ENCODE assay signal across 33 cellular contexts in genomic region chrX:11273544-11273943, GRCh38. TPM values are rescaled to one million over a fixed set of nuclear protein-coding genes. Genes with fewer than 3 reads are reported as not detected.
DNase-seq lines count a peak whose midpoint lies in the region; ATAC-seq, FAIRE-seq and TF ChIP-seq lines count a peak whose summit lies in the region.
"Had no signal": no experiment of that assay in that cellular context is flagged by ENCODE, and none has a peak within 500 bp of the region (broad histone marks: within the 10 kb centered on the region; RNA-seq: fewer than 3 reads in every experiment).

No MANE protein-coding gene starts in this region.

- H3K9ac ChIP-seq in mammary epithelial cell (ENCODE audit: insufficient read depth, low read length), result no peak overlapping the region
- H3K9ac ChIP-seq in fibroblast of lung (ENCODE audit: insufficient read depth, low read length), result no peak overlapping the region
- H3K9ac ChIP-seq: BLaER1 treated with 17β-estradiol and CSF1 and Interleukin-3, amounts not matched to agents 10 nM and 100 nM had no signal

- no peaks in the 10 kb centered on the region for H3K36me3 ChIP-seq in mammary epithelial cell (ENCODE audit: insufficient read depth, low read length)
- H3K36me3 ChIP-seq in fibroblast of lung (ENCODE audit: control insufficient read depth, insufficient read depth, low read length), result no peaks in the 10 kb centered on the region
- H3K36me3 ChIP-seq in WERI-Rb-1, result no peaks in the 10 kb centered on the region
- H3K36me3 ChIP-seq: BLaER1 treated with 17β-estradiol and CSF1 and Interleukin-3, amounts not matched to agents 10 nM and 100 nM; esophagus squamous epithelium; neutrophil; tibial nerve had no signal

- no peak overlapping the region for H3K27ac ChIP-seq in mammary epithelial cell (ENCODE audit: insufficient read depth, low read depth, low read length)
- H3K27ac ChIP-seq in fibroblast of lung (ENCODE audit: insufficient read depth, low read length), result no peak overlapping the region
- no peak overlapping the region for H3K27ac ChIP-seq in WERI-Rb-1
- H3K27ac ChIP-seq: BLaER1 treated with 17β-estradiol and CSF1 and Interleukin-3, amounts not matched to agents 10 nM and 100 nM; esophagus squamous epithelium; neutrophil; tibial nerve had no signal

- BruUV-seq in mammary epithelial cell (replicated peaks; lab: Mats Ljungman, UMichigan) (no TSS peak), MCF 10A (replicated peaks; lab: Mats Ljungman, UMichigan) (no TSS peak)

- H3K4me3 Mint-ChIP-seq in MCF 10A (ENCODE audit: unreplicated experiment) (no peak overlapping the region), osteocyte (ENCODE audit: unreplicated experiment) (no peak overlapping the region)
- H3K4me3 Mint-ChIP-seq: activated CD4-positive, alpha-beta memory T cell treated with anti-CD3 and anti-CD28 coated beads for 36 hours; mesothelial cell of epicardium; naive B cell had no signal

- no peaks in the 10 kb centered on the region for H3K4me1 Mint-ChIP-seq in MCF 10A (ENCODE audit: insufficient read depth, unreplicated experiment)
- no peaks in the 10 kb centered on the region for H3K4me1 Mint-ChIP-seq in osteocyte (ENCODE audit: unreplicated experiment)
- H3K4me1 Mint-ChIP-seq: mesothelial cell of epicardium, naive B cell had no signal

- intact Hi-C loops in mammary epithelial cell (cut with micrococcal nuclease), result loop anchor here (10.0 kb wide), 1 partner anchor 89 kb away; no protein-coding TSS in a partner anchor
- intact Hi-C loops in MCF 10A (cut with micrococcal nuclease), result no loop called here

- CTCF ChIA-PET in mammary epithelial cell (lab: Charles Lee; ENCODE audit: low non-redundant PET), result no interaction called here
- CTCF ChIA-PET in MCF 10A (lab: Yijun Ruan, JAX), result no interaction called here

- H4K20me1 ChIP-seq in mammary epithelial cell (ENCODE audit: insufficient read depth, low read length) (no peaks in the 10 kb centered on the region), fibroblast of lung (ENCODE audit: control insufficient read depth, extremely low read depth, insufficient read depth, low read length) (no peaks in the 10 kb centered on the region)

- H3K36me3 Mint-ChIP-seq in MCF 10A (ENCODE audit: insufficient read depth, unreplicated experiment) (no peaks in the 10 kb centered on the region), osteocyte (ENCODE audit: unreplicated experiment) (no peaks in the 10 kb centered on the region)
- H3K36me3 Mint-ChIP-seq: activated CD4-positive, alpha-beta memory T cell treated with anti-CD3 and anti-CD28 coated beads for 36 hours; mesothelial cell of epicardium had no signal

- dilution Hi-C loops in mammary epithelial cell (cut with HindIII; ENCODE audit: low sequenced_read_pairs), result no loop called here

- H3K79me2 ChIP-seq in mammary epithelial cell (ENCODE audit: insufficient read depth, low read length) (no peaks in the 10 kb centered on the region), fibroblast of lung (ENCODE audit: control insufficient read depth, insufficient read depth, low read length) (no peaks in the 10 kb centered on the region)

- no peaks in the 10 kb centered on the region for H3K4me1 ChIP-seq in mammary epithelial cell (ENCODE audit: insufficient read depth, low read length)
- H3K4me1 ChIP-seq in fibroblast of lung (ENCODE audit: control insufficient read depth, extremely low read depth, insufficient read depth, low read length), result no peaks in the 10 kb centered on the region
- H3K4me1 ChIP-seq: tibial nerve had no signal

- WGBS in mammary epithelial cell (ENCODE audit: low coverage, missing lambda C conversion rate), result 25% methylated on average over 1 of the region's 1 CpG

- in situ Hi-C loops in mammary epithelial cell (cut with MboI; ENCODE audit: low sequenced_read_pairs in 2 of 2), result no loop called here

- POLR2A ChIA-PET in MCF 10A (lab: Yijun Ruan, JAX), result no interaction called here

- H3K4me2 ChIP-seq in mammary epithelial cell (ENCODE audit: insufficient read depth, low read depth, low read length) (no peak overlapping the region), fibroblast of lung (ENCODE audit: extremely low read depth, insufficient read depth, low read length) (no peak overlapping the region)
- H3K4me2 ChIP-seq: BLaER1 treated with 17β-estradiol and CSF1 and Interleukin-3, amounts not matched to agents 10 nM and 100 nM; smooth muscle cell had no signal

- H3K27ac Mint-ChIP-seq in MCF 10A (ENCODE audit: low read depth, unreplicated experiment) (no peak overlapping the region), osteocyte (ENCODE audit: unreplicated experiment) (no peak overlapping the region)
- H3K27ac Mint-ChIP-seq: activated CD4-positive, alpha-beta memory T cell treated with anti-CD3 and anti-CD28 coated beads for 36 hours; mesothelial cell of epicardium; naive B cell had no signal

- FAIRE-seq in RCC 7860 (lab: Jason Lieb, UNC), result peak; percentile 52
- FAIRE-seq: A204.1 had no signal

- H3K27me3 Mint-ChIP-seq in MCF 10A (ENCODE audit: insufficient read depth, unreplicated experiment) (peaks cover 46% of the 10 kb centered on the region), osteocyte (ENCODE audit: unreplicated experiment) (no peaks in the 10 kb centered on the region)
- H3K27me3 Mint-ChIP-seq: activated CD4-positive, alpha-beta memory T cell treated with anti-CD3 and anti-CD28 coated beads for 36 hours had no signal

- H2AFZ ChIP-seq in mammary epithelial cell (ENCODE audit: low read depth, low read length), result no peak overlapping the region
- no peak overlapping the region for H2AFZ ChIP-seq in fibroblast of lung (ENCODE audit: low read length)

- TF ChIP-seq CTCF in mammary epithelial cell (conservative IDR thresholded peaks at IDR 0.05 in 1 of 2, IDR thresholded peaks at IDR 0.05 in 1 of 2; ENCODE audit: extremely low read depth in 1 of 2, insufficient read depth in 1 of 2, low read depth in 1 of 2, low read length in 2 of 2) (no peak), MCF 10A (IDR thresholded peaks at IDR 0.05; ENCODE audit: unreplicated experiment) (no peak), fibroblast of lung (conservative IDR thresholded peaks at IDR 0.05 in 1 of 2, IDR thresholded peaks at IDR 0.05 in 1 of 2; ENCODE audit: low read depth in 1 of 2, low read length in 2 of 2) (no peak), WERI-Rb-1 (IDR thresholded peaks at IDR 0.05; ENCODE audit: low read depth, low read length) (no peak), omental fat pad (IDR thresholded peaks at IDR 0.05) (no peak), osteocyte (IDR thresholded peaks at IDR 0.05) (no peak)

- H3K9me3 Mint-ChIP-seq in MCF 10A (ENCODE audit: unreplicated experiment) (no peaks in the 10 kb centered on the region), osteocyte (ENCODE audit: unreplicated experiment) (peaks cover 12% of the 10 kb centered on the region)
- H3K9me3 Mint-ChIP-seq: activated CD4-positive, alpha-beta memory T cell treated with anti-CD3 and anti-CD28 coated beads for 36 hours had no signal

- ATAC-seq in omental fat pad (ENCODE audit: low FRiP score), result no peak
- ATAC-seq: left ventricle myocardium superior had no signal

- H3K4me3 ChIP-seq in mammary epithelial cell (replicated peaks in 1 of 3; ENCODE audit: insufficient read depth in 1 of 3, low read depth in 2 of 3, low read length in 3 of 3) (no peak overlapping the region), fibroblast of lung (replicated peaks in 1 of 4; ENCODE audit: control extremely low read depth in 1 of 4, insufficient read depth in 1 of 4, low read depth in 3 of 4, low read length in 4 of 4) (no peak overlapping the region), WERI-Rb-1 (ENCODE audit: low read depth, low read length) (no peak overlapping the region)
- H3K4me3 ChIP-seq: BLaER1 treated with 17β-estradiol and CSF1 and Interleukin-3, amounts not matched to agents 10 nM and 100 nM; esophagus squamous epithelium; smooth muscle cell; tibial nerve had no signal

- H3K9me3 ChIP-seq in mammary epithelial cell (replicated peaks; ENCODE audit: insufficient read depth, low read length), result peaks cover 4% of the 10 kb centered on the region
- no peaks in the 10 kb centered on the region for H3K9me3 ChIP-seq in fibroblast of lung (ENCODE audit: control insufficient read depth, insufficient read depth, low read depth, low read length)
- no peaks in the 10 kb centered on the region for H3K9me3 ChIP-seq in WERI-Rb-1 (ENCODE audit: severe bottlenecking)
- H3K9me3 ChIP-seq: esophagus squamous epithelium, neutrophil, tibial nerve had no signal

- DNase-seq in mammary epithelial cell, result peak; percentile 40
- DNase-seq in MCF 10A (ENCODE audit: unreplicated experiment), result no peak
- no peak for DNase-seq in RCC 7860 (ENCODE audit: low spot score)
- DNase-seq in fibroblast of lung (ENCODE audit: low read depth in 2 of 2), result peak; percentile 41 to 63
- no peak for DNase-seq in WERI-Rb-1
- no peak for DNase-seq in omental fat pad (ENCODE audit: low spot score)
- DNase-seq in SIG-M5 treated with dmso at 0.1 percent for 504 hours (lab: John Stamatoyannopoulos, UW; ENCODE audit: unreplicated experiment), result no peak
- no peak for DNase-seq in osteocyte (ENCODE audit: extremely low spot score, unreplicated experiment)
- DNase-seq: activated CD4-positive, alpha-beta memory T cell treated with anti-CD3 and anti-CD28 coated beads for 36 hours; activated CD4-positive, CD25-positive, alpha-beta regulatory T cell; activated CD8-positive, alpha-beta memory T cell treated with anti-CD3 and anti-CD28 coated beads, Interleukin-2, amount 50 U/mL, for 48 hours; activated naive CD4-positive, alpha-beta T cell treated with anti-CD3 and anti-CD28 coated beads, Interleukin-2, amount 50 U/mL, for 16 hours; COR-L47; cortex of kidney; DMS53; esophagus squamous epithelium; Kasumi-1; left ventricle myocardium superior; naive B cell; NCI-H446 treated with DMSO at 0.1 percent for 48 hours; OCI-M1; SHP77; stimulated activated CD4-positive, alpha-beta T cell treated with anti-CD3 and anti-CD28 coated beads, Interleukin-2, amount 100 ng/mL, for 24 hours; SW 1271; T1000 had no signal

- H3K27me3 ChIP-seq in mammary epithelial cell (ENCODE audit: insufficient read depth, low read length) (no peaks in the 10 kb centered on the region), fibroblast of lung (ENCODE audit: control insufficient read depth, insufficient read depth, low read length) (no peaks in the 10 kb centered on the region), WERI-Rb-1 (ENCODE audit: insufficient read depth, low read depth, severe bottlenecking) (no peaks in the 10 kb centered on the region)
- H3K27me3 ChIP-seq: esophagus squamous epithelium, neutrophil, tibial nerve had no signal

RNA-seq across cellular contexts. Expression of gene AMELX, which starts 19.7 kb away (rescaled TPM):
- total RNA-seq in mammary epithelial cell, result not detected
- not detected for polyA plus RNA-seq in mammary epithelial cell
- not detected for polyA minus RNA-seq in mammary epithelial cell
- total RNA-seq in MCF 10A (2022), result not detected in 2 replicates
- total RNA-seq in fibroblast of lung, result not detected in 2 replicates
- not detected in 2 replicates for polyA plus RNA-seq in fibroblast of lung
- polyA plus RNA-seq in fibroblast of lung (2012), result not detected in 2 replicates
- polyA minus RNA-seq in fibroblast of lung (ENCODE audit: low replicate concordance), result not detected in 2 replicates
- total RNA-seq in omental fat pad, result not detected
- total RNA-seq in osteocyte, result not detected in 2 replicates
- total RNA-seq: activated CD4-positive, alpha-beta memory T cell treated with anti-CD3 and anti-CD28 coated beads for 36 hours; cardiac septum; esophagus squamous epithelium; left ventricle myocardium superior; mesothelial cell of epicardium; pulmonary artery endothelial cell; smooth muscle cell; tibial nerve had no signal
- polyA plus RNA-seq: smooth muscle cell had no signal

Comparison
In these comparisons a context has a peak if more than half of its experiments do, and no peak if none do; other contexts are left out.
1. DNase-seq: peak in mammary epithelial cell (single experiment) and fibroblast of lung (2 of 2); none in MCF 10A (single experiment), RCC 7860 (single experiment), WERI-Rb-1 (single experiment), omental fat pad (single experiment), SIG-M5 treated with dmso at 0.1 percent for 504 hours (single experiment) and osteocyte (single experiment).